10 cellular contexts compared by ENCODE assay signal in genomic region chrX:24561121-24561520, GRCh38.
DNase-seq lines count a peak whose midpoint lies in the region; ATAC-seq and TF ChIP-seq lines count a peak whose summit lies in the region.
"Had no signal": no experiment of that assay in that cellular context is flagged by ENCODE, and none has a peak within 500 bp of the region (broad histone marks: within the 10 kb centered on the region; RNA-seq: fewer than 3 reads in every experiment).

No MANE protein-coding gene starts in this region.

- H4K8ac ChIP-seq in trophoblast cell (ENCODE audit: low read depth, low read length), result no peak overlapping the region

- H3K9me2 ChIP-seq in HCT116 (ENCODE audit: insufficient read depth), result no peaks in the 10 kb centered on the region
- H3K9me2 ChIP-seq in SK-N-SH, result no peaks in the 10 kb centered on the region

- H3K9ac ChIP-seq in HCT116 (ENCODE audit: low read length) (no peak overlapping the region), SK-N-SH (no peak overlapping the region), trophoblast cell (ENCODE audit: low read length) (no peak overlapping the region)

- TF ChIP-seq CTCF in GM10266 (IDR thresholded peaks at IDR 0.05; ENCODE audit: control insufficient read depth, insufficient read depth, low read depth, missing control alignments) (no peak), HCT116 (IDR thresholded peaks at IDR 0.05 in 2 of 3, conservative IDR thresholded peaks at IDR 0.05 in 1 of 3; ENCODE audit: borderline replicate concordance in 1 of 3, insufficient read depth in 1 of 3, low read depth in 2 of 3, low read length in 2 of 3) (peak; percentile 23 to 40 (median 34); a peak in 4 of 6 replicates), SK-N-SH (IDR thresholded peaks at IDR 0.05) (peak; percentile 34; the same call in 1 of the 2 replicates), lower lobe of right lung (IDR thresholded peaks at IDR 0.05) (peak; percentile 10), stomach (IDR thresholded peaks at IDR 0.05) (no peak)

- TF ChIP-seq RAD21 in HCT116 (IDR thresholded peaks at IDR 0.05; ENCODE audit: low read depth) (peak; percentile 58), SK-N-SH (IDR thresholded peaks at IDR 0.05; ENCODE audit: low read length) (0 out of 2 replicates have a peak, but pooled peaks have one; percentile 13)

- H3K27me3 ChIP-seq in HCT116 (ENCODE audit: insufficient read depth, low read length) (no peaks in the 10 kb centered on the region), SK-N-SH (ENCODE audit: insufficient read depth) (no peaks in the 10 kb centered on the region; the same call in 1 of the 2 replicates), lower lobe of right lung (ENCODE audit: low read depth) (no peaks in the 10 kb centered on the region), stomach (no peaks in the 10 kb centered on the region), trophoblast cell (ENCODE audit: insufficient read depth, low read length) (no peaks in the 10 kb centered on the region)

- peak; percentile 7 for DNase-seq in GM10266 (ENCODE audit: extremely low spot score)
- peak; percentile 6 for DNase-seq in HCT116 (ENCODE audit: low read depth, low spot score)
- peak; percentile 8 for DNase-seq in SK-N-SH
- no peak for DNase-seq in lower lobe of right lung
- no peak for DNase-seq in stomach
- no peak for DNase-seq in trophoblast cell
- DNase-seq: activated CD8-positive, alpha-beta memory T cell treated with anti-CD3 and anti-CD28 coated beads for 24 hours had no signal

- H4K20me1 ChIP-seq in HCT116 (ENCODE audit: insufficient read depth) (no peaks in the 10 kb centered on the region), SK-N-SH (ENCODE audit: insufficient read depth) (no peaks in the 10 kb centered on the region)

- no peak overlapping the region for H3K4ac ChIP-seq in trophoblast cell (ENCODE audit: low read depth, low read length)

- no peak overlapping the region for H2BK5ac ChIP-seq in trophoblast cell (ENCODE audit: low read depth, low read length, poor library complexity)

- no peak overlapping the region for H3K27ac ChIP-seq in HCT116 (ENCODE audit: low read depth, low read length)
- no peak overlapping the region for H3K27ac ChIP-seq in SK-N-SH (ENCODE audit: low read depth in 2 of 2, low read length in 1 of 2)
- H3K27ac ChIP-seq in lower lobe of right lung, result no peak overlapping the region
- H3K27ac ChIP-seq in stomach, result no peak overlapping the region
- H3K27ac ChIP-seq in trophoblast cell (ENCODE audit: low read depth, low read length), result no peak overlapping the region
- H3K27ac ChIP-seq: skin epidermis, thoracic aorta had no signal

- H3K18ac ChIP-seq in trophoblast cell (ENCODE audit: low read length), result no peak overlapping the region

- no peaks in the 10 kb centered on the region for H3F3A ChIP-seq in SK-N-SH (replicated peaks; ENCODE audit: insufficient read depth)

- no peaks in the 10 kb centered on the region for H3K79me1 ChIP-seq in trophoblast cell (ENCODE audit: low read length)

- H3K79me2 ChIP-seq in HCT116 (ENCODE audit: insufficient read depth, low read length) (no peaks in the 10 kb centered on the region), SK-N-SH (ENCODE audit: insufficient read depth) (no peaks in the 10 kb centered on the region), trophoblast cell (ENCODE audit: control insufficient read depth, insufficient read depth, low read length, poor library complexity) (no peaks in the 10 kb centered on the region)

- H3K36me3 ChIP-seq in HCT116 (ENCODE audit: control insufficient read depth in 1 of 2, insufficient read depth in 2 of 2, low read length in 2 of 2), result no peaks in the 10 kb centered on the region
- H3K36me3 ChIP-seq in SK-N-SH (replicated peaks in 1 of 2; ENCODE audit: control insufficient read depth in 1 of 2, insufficient read depth in 2 of 2, low read length in 1 of 2), result no peaks in the 10 kb centered on the region
- no peaks in the 10 kb centered on the region for H3K36me3 ChIP-seq in lower lobe of right lung
- no peaks in the 10 kb centered on the region for H3K36me3 ChIP-seq in stomach
- H3K36me3 ChIP-seq in trophoblast cell (ENCODE audit: control insufficient read depth in 1 of 2, insufficient read depth in 2 of 2, low read length in 2 of 2), result no peaks in the 10 kb centered on the region
- H3K36me3 ChIP-seq: thoracic aorta had no signal

- no peak overlapping the region for H3K4me3 ChIP-seq in HCT116 (replicated peaks in 1 of 2; ENCODE audit: low read depth in 1 of 2, low read length in 2 of 2)
- H3K4me3 ChIP-seq in SK-N-SH (ENCODE audit: low read depth in 2 of 2, low read length in 1 of 2), result no peak overlapping the region
- H3K4me3 ChIP-seq in lower lobe of right lung, result no peak overlapping the region
- H3K4me3 ChIP-seq in stomach, result no peak overlapping the region
- no peak overlapping the region for H3K4me3 ChIP-seq in trophoblast cell (ENCODE audit: low read depth, low read length)
- H3K4me3 ChIP-seq: skin epidermis, thoracic aorta had no signal

- TF ChIP-seq EP300 in SK-N-SH (IDR thresholded peaks at IDR 0.05; ENCODE audit: borderline replicate concordance in 1 of 2, low read depth in 1 of 2, low read length in 1 of 2), result no peak
- no peak for TF ChIP-seq EP300 in stomach (IDR thresholded peaks at IDR 0.05)

- H3K4me2 ChIP-seq in HCT116 (ENCODE audit: low read length), result no peak overlapping the region
- no peak overlapping the region for H3K4me2 ChIP-seq in SK-N-SH
- no peak overlapping the region for H3K4me2 ChIP-seq in trophoblast cell (ENCODE audit: low read length)

- H4K91ac ChIP-seq in trophoblast cell (ENCODE audit: low read depth, low read length), result no peak overlapping the region

- POLR2A ChIA-PET in HCT116 (lab: Charles Lee), result no interaction called here
- POLR2A ChIA-PET in SK-N-SH (lab: Yijun Ruan, JAX), result no interaction called here

- RAD21 ChIA-PET in HCT116 (lab: Charles Lee; ENCODE audit: low non-redundant PET in 1 of 2, low total read pairs in 2 of 2, uncharacterized antibody in 2 of 2, unreplicated experiment in 2 of 2), result no interaction called here

- TF ChIP-seq POLR2A in HCT116 (IDR thresholded peaks at IDR 0.05; ENCODE audit: borderline replicate concordance, extremely low read depth, insufficient read depth, insufficient read length) (no peak), stomach (IDR thresholded peaks at IDR 0.05) (no peak)

- CTCF ChIA-PET in HCT116 (lab: Charles Lee), result interaction anchor here (1.1 kb wide), 1 partner anchor 186 kb away, joined by 3 read pairs; no protein-coding TSS in a partner anchor
- CTCF ChIA-PET in SK-N-SH (lab: Yijun Ruan, JAX), result interaction anchor here (0.6 to 0.7 kb wide), 2 partner anchors 9 to 199 kb away, joined by 3 to 4 read pairs; no protein-coding TSS in a partner anchor

- intact Hi-C loops in HCT116 (cut with micrococcal nuclease) (loop anchor here (2.0 kb wide), 1 partner anchor 164 kb away; no protein-coding TSS in a partner anchor), lower lobe of right lung (cut with DNase I) (no loop called here), stomach (cut with DNase I; ENCODE audit: low total_unique reads) (no loop called here)

- H3K9me3 ChIP-seq in HCT116 (ENCODE audit: control insufficient read depth in 1 of 2, insufficient read depth in 1 of 2, low read depth in 1 of 2, low read length in 2 of 2) (no peaks in the 10 kb centered on the region), SK-N-SH (no peaks in the 10 kb centered on the region), lower lobe of right lung (no peaks in the 10 kb centered on the region), stomach (no peaks in the 10 kb centered on the region), trophoblast cell (ENCODE audit: insufficient read depth, low read depth, low read length) (no peaks in the 10 kb centered on the region)
- H3K9me3 ChIP-seq: thoracic aorta had no signal

- H2AK5ac ChIP-seq in trophoblast cell (ENCODE audit: low read length), result no peak overlapping the region

- no peaks in the 10 kb centered on the region for H3K4me1 ChIP-seq in HCT116 (ENCODE audit: control insufficient read depth in 1 of 2, insufficient read depth in 2 of 2, low read length in 2 of 2)
- H3K4me1 ChIP-seq in SK-N-SH (ENCODE audit: control insufficient read depth in 1 of 2, insufficient read depth in 2 of 2, low read depth in 1 of 2, low read length in 1 of 2), result no peaks in the 10 kb centered on the region
- no peaks in the 10 kb centered on the region for H3K4me1 ChIP-seq in lower lobe of right lung
- no peaks in the 10 kb centered on the region for H3K4me1 ChIP-seq in stomach
- no peaks in the 10 kb centered on the region for H3K4me1 ChIP-seq in trophoblast cell (ENCODE audit: control insufficient read depth in 1 of 2, insufficient read depth in 2 of 2, low read length in 2 of 2)

- no peak overlapping the region for H3K14ac ChIP-seq in trophoblast cell (ENCODE audit: low read length)

- BruUV-seq in HCT116 (replicated peaks; lab: Mats Ljungman, UMichigan), result no TSS peak

- 42% methylated on average over 5 of the region's 5 CpGs for WGBS in SK-N-SH (ENCODE audit: low lambda C conversion rate)
- WGBS in stomach, 5 donors, result 53 to 74% (median 68%) methylated on average over 4 to 5 of the region's 5 CpGs
- no CpG with 5 or more reads among the region's 5 CpGs for WGBS in trophoblast cell (ENCODE audit: extremely low coverage, insufficient coverage, insufficient read length)

- H2BK120ac ChIP-seq in trophoblast cell (ENCODE audit: insufficient read depth, low read length, poor library complexity), result no peak overlapping the region

- H2AFZ ChIP-seq in HCT116 (ENCODE audit: low read depth, low read length, poor library complexity, severe bottlenecking), result no peak overlapping the region
- no peak overlapping the region for H2AFZ ChIP-seq in SK-N-SH (ENCODE audit: low read depth)
- H2AFZ ChIP-seq in trophoblast cell (ENCODE audit: insufficient read depth, low read length, poor library complexity), result no peak overlapping the region

- no peak overlapping the region for H4K12ac ChIP-seq in trophoblast cell (ENCODE audit: low read depth, low read length)

- no peak overlapping the region for H3K23ac ChIP-seq in trophoblast cell (ENCODE audit: low read length)

- H2BK12ac ChIP-seq in trophoblast cell (ENCODE audit: low read length), result no peak overlapping the region

- ATAC-seq in HCT116 (peak; percentile 83), lower lobe of right lung (no peak), HG02610 (IDR thresholded peaks at IDR 0.05; ENCODE audit: unreplicated experiment) (no peak)

TF ChIP-seq in HCT116, 20 proteins besides CTCF, POLR2A, EP300 and RAD21 (continues in another document):
- TF ChIP-seq ZFX (IDR thresholded peaks at IDR 0.05), result no peak
- no peak for TF ChIP-seq JUND (IDR thresholded peaks at IDR 0.05)
- TF ChIP-seq MAX (IDR thresholded peaks at IDR 0.05), result no peak

TF ChIP-seq in SK-N-SH, 30 proteins besides CTCF, POLR2A, EP300 and RAD21 (continues in another document):
- no peak for TF ChIP-seq USF1 (IDR thresholded peaks at IDR 0.05; ENCODE audit: borderline replicate concordance, low read depth)
- no peak for TF ChIP-seq SIN3A (IDR thresholded peaks at IDR 0.05; ENCODE audit: borderline replicate concordance, low read depth, low read length)

Comparison
In these comparisons a context has a peak if more than half of its experiments do, and no peak if none do; other contexts are left out.
1. DNase-seq: peak in GM10266 (single experiment), HCT116 (single experiment) and SK-N-SH (single experiment); none in lower lobe of right lung (single experiment), stomach (single experiment) and trophoblast cell (0 of 2).
2. CTCF ChIP-seq: peak in HCT116 (3 of 3), SK-N-SH (single experiment) and lower lobe of right lung (single experiment); none in GM10266 (single experiment) and stomach (0 of 7).